Comparison of ENCODE assay signal across 8 cellular contexts in genomic region chr5:150783422-150783928, GRCh38. TPM values are rescaled to one million over a fixed set of nuclear protein-coding genes. Genes with fewer than 3 reads are reported as not detected.
DNase-seq lines count a peak whose midpoint lies in the region; ATAC-seq, FAIRE-seq and TF ChIP-seq lines count a peak whose summit lies in the region.

No MANE protein-coding gene starts in this region.

- WGBS in heart right ventricle, 2 donors, result 6 to 11% methylated on average over 7 of the region's 7 CpGs
- 6% methylated on average over 7 of the region's 7 CpGs for WGBS in smooth muscle cell (ENCODE audit: low lambda C conversion rate)

- intact Hi-C loops in heart right ventricle (cut with DNase I), result no loop called here

- H3K27me3 ChIP-seq in BE2C (no peaks in the 10 kb centered on the region), heart right ventricle (no peaks in the 10 kb centered on the region), smooth muscle cell (ENCODE audit: low read depth) (no peaks in the 10 kb centered on the region)

- no peak overlapping the region for H2AFZ ChIP-seq in smooth muscle cell (ENCODE audit: low read depth)

- H3K4me1 ChIP-seq in BE2C, result peaks cover 3% of the 10 kb centered on the region
- H3K4me1 ChIP-seq in heart right ventricle, result peaks cover 9 to 88% (median 77%) of the 10 kb centered on the region in 9 donors
- peaks cover 49% of the 10 kb centered on the region for H3K4me1 ChIP-seq in smooth muscle cell (ENCODE audit: low read depth)

- ATAC-seq in HG03457 (IDR thresholded peaks at IDR 0.05; ENCODE audit: unreplicated experiment) (peak; percentile 33), heart right ventricle (peak; percentile 36 to 65 (median 44))

- peak; percentile 88 for FAIRE-seq in GM19239 (lab: Jason Lieb, UNC)

- H3F3A ChIP-seq in smooth muscle cell (ENCODE audit: low read depth), result peaks cover 61% of the 10 kb centered on the region

- peak; percentile 18 for DNase-seq in BE2C
- no peak for DNase-seq in GM19239 (ENCODE audit: insufficient read length, low spot score)
- peak; percentile 12 to 46 for DNase-seq in SHP77 (lab: John Stamatoyannopoulos, UW)
- peak; percentile 67 for DNase-seq in activated naive CD4-positive, alpha-beta T cell treated with anti-CD3 and anti-CD28 coated beads, Interleukin-2, amount 50 U/mL, for 16 hours
- DNase-seq in heart right ventricle, result peak in 1 of 2 donors; percentile 87
- DNase-seq in smooth muscle cell (lab: John Stamatoyannopoulos, UW; ENCODE audit: unreplicated experiment), result no peak
- no peak for DNase-seq in cerebellum (ENCODE audit: low spot score)

- no peaks in the 10 kb centered on the region for H3K9me3 ChIP-seq in BE2C
- H3K9me3 ChIP-seq in heart right ventricle, result peaks cover 0 to 3% (median 0%) of the 10 kb centered on the region in 11 donors
- H3K9me3 ChIP-seq in smooth muscle cell (replicated peaks; ENCODE audit: low read depth), result no peaks in the 10 kb centered on the region

- peaks cover 89% of the 10 kb centered on the region for H3K79me2 ChIP-seq in smooth muscle cell (ENCODE audit: low read depth)

- peak overlapping the region; percentile 79 for H3K9ac ChIP-seq in smooth muscle cell (ENCODE audit: low read depth)

- H3K36me3 ChIP-seq in BE2C (no peaks in the 10 kb centered on the region), heart right ventricle (no peaks in the 10 kb centered on the region), smooth muscle cell (ENCODE audit: low read depth) (no peaks in the 10 kb centered on the region)

- H3K4me3 ChIP-seq in BE2C (ENCODE audit: low read depth, low read length) (no peak overlapping the region), heart right ventricle (peak overlapping the region in 9 of 10 donors; percentile 1 to 92 (median 11)), smooth muscle cell (peak overlapping the region; percentile 12)

- H4K20me1 ChIP-seq in smooth muscle cell (ENCODE audit: low read depth), result peaks cover 6% of the 10 kb centered on the region

- peak overlapping the region; percentile 96 for H3K4me2 ChIP-seq in smooth muscle cell

- H3K27ac ChIP-seq in heart right ventricle (peak overlapping the region; percentile 59 to 96 (median 91)), smooth muscle cell (ENCODE audit: low read depth) (peak overlapping the region; percentile 98)

- no peak for TF ChIP-seq CTCF in BE2C (IDR thresholded peaks at IDR 0.05; ENCODE audit: low read depth, low read length)
- TF ChIP-seq CTCF in heart right ventricle (IDR thresholded peaks at IDR 0.05), result no peak
- no peak for TF ChIP-seq CTCF in smooth muscle cell (IDR thresholded peaks at IDR 0.05; ENCODE audit: borderline replicate concordance, insufficient read depth, poor library complexity, severe bottlenecking)

RNA-seq across cellular contexts. Expression of gene SMIM3, which starts 4.9 kb away (rescaled TPM):
- polyA plus RNA-seq in BE2C (2012; ENCODE audit: insufficient read depth, insufficient read length, low read depth), result 3.1 TPM
- total RNA-seq in heart right ventricle, result 10 to 100 TPM in 6 of 10 donors, 1 to 10 TPM in 4; 7.1 to 24.2 (median 10.9) TPM
- 10 to 100 TPM; 18.8 to 41.5 TPM for polyA plus RNA-seq in heart right ventricle
- total RNA-seq in smooth muscle cell, result 178 and 190 TPM in 2 replicates
- polyA plus RNA-seq in smooth muscle cell, result 218 and 261 TPM in 2 replicates
- total RNA-seq in cerebellum, result 3.3 TPM

RNA-seq across cellular contexts. Expression of gene DCTN4, which starts 24.7 kb away (rescaled TPM):
- polyA plus RNA-seq in BE2C (2012; ENCODE audit: insufficient read depth, insufficient read length, low read depth), result 86.2 TPM
- 10 to 100 TPM; 42.9 to 68.3 (median 58.2) TPM for total RNA-seq in heart right ventricle
- polyA plus RNA-seq in heart right ventricle, result 10 to 100 TPM; 20.0 TPM
- total RNA-seq in smooth muscle cell, result 77.7 and 87.6 TPM in 2 replicates
- polyA plus RNA-seq in smooth muscle cell, result 35.2 and 38.7 TPM in 2 replicates
- total RNA-seq in cerebellum, result 102 TPM

Comparison
In these comparisons a context has a peak if more than half of its experiments do, and no peak if none do; other contexts are left out.
1. DNase-seq: peak in BE2C (single experiment), SHP77 (2 of 2) and activated naive CD4-positive, alpha-beta T cell treated with anti-CD3 and anti-CD28 coated beads, Interleukin-2, amount 50 U/mL, for 16 hours (single experiment); none in GM19239 (single experiment), smooth muscle cell (single experiment) and cerebellum (single experiment).